In the genomic region with DNA sequence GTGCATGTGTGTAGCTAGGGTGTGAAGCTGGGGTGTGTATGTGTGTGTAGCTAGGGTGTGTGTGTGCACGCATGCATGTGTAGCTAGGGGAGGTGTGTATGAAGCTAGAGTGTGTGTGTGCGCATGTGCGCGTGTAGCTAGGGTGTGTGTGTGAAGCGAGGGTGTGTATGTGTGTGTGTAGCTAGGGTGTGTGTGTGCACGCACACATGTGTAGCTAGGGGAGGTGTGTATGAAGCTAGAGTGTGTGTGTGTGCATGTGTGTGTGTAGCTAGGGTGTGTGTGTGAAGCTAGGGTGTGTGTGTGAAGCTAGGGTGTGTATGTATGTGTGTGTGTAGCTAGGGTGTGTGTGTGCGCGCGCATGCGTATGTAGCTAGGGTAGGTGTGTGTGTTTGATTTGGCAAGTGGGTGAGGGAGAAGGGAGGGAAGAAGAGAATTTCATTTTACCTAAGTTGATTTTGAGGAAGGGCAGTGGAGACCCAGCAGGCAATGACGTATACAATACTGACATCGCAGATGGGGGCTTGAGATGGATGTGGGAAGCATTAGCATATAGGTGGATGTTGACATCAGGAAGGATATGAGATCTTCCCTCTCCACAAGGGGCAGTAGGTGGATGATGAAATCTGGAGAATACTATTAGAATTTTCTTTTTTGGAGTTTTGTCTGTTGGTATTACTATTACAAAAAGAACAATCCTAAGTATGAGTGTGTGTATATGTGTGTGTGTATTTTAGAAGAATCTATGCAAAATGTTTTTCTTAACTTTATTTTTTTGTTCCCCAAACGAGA, we compare ENCODE assay signal across 1 cellular context.
TF ChIP-seq lines count a peak whose summit lies in the region.

No MANE protein-coding gene starts in this region.

TF ChIP-seq in GM23338, 12 proteins besides CTCF, POLR2A, EP300 and RAD21 (continued from another document):
- TF ChIP-seq, protein P1, sequence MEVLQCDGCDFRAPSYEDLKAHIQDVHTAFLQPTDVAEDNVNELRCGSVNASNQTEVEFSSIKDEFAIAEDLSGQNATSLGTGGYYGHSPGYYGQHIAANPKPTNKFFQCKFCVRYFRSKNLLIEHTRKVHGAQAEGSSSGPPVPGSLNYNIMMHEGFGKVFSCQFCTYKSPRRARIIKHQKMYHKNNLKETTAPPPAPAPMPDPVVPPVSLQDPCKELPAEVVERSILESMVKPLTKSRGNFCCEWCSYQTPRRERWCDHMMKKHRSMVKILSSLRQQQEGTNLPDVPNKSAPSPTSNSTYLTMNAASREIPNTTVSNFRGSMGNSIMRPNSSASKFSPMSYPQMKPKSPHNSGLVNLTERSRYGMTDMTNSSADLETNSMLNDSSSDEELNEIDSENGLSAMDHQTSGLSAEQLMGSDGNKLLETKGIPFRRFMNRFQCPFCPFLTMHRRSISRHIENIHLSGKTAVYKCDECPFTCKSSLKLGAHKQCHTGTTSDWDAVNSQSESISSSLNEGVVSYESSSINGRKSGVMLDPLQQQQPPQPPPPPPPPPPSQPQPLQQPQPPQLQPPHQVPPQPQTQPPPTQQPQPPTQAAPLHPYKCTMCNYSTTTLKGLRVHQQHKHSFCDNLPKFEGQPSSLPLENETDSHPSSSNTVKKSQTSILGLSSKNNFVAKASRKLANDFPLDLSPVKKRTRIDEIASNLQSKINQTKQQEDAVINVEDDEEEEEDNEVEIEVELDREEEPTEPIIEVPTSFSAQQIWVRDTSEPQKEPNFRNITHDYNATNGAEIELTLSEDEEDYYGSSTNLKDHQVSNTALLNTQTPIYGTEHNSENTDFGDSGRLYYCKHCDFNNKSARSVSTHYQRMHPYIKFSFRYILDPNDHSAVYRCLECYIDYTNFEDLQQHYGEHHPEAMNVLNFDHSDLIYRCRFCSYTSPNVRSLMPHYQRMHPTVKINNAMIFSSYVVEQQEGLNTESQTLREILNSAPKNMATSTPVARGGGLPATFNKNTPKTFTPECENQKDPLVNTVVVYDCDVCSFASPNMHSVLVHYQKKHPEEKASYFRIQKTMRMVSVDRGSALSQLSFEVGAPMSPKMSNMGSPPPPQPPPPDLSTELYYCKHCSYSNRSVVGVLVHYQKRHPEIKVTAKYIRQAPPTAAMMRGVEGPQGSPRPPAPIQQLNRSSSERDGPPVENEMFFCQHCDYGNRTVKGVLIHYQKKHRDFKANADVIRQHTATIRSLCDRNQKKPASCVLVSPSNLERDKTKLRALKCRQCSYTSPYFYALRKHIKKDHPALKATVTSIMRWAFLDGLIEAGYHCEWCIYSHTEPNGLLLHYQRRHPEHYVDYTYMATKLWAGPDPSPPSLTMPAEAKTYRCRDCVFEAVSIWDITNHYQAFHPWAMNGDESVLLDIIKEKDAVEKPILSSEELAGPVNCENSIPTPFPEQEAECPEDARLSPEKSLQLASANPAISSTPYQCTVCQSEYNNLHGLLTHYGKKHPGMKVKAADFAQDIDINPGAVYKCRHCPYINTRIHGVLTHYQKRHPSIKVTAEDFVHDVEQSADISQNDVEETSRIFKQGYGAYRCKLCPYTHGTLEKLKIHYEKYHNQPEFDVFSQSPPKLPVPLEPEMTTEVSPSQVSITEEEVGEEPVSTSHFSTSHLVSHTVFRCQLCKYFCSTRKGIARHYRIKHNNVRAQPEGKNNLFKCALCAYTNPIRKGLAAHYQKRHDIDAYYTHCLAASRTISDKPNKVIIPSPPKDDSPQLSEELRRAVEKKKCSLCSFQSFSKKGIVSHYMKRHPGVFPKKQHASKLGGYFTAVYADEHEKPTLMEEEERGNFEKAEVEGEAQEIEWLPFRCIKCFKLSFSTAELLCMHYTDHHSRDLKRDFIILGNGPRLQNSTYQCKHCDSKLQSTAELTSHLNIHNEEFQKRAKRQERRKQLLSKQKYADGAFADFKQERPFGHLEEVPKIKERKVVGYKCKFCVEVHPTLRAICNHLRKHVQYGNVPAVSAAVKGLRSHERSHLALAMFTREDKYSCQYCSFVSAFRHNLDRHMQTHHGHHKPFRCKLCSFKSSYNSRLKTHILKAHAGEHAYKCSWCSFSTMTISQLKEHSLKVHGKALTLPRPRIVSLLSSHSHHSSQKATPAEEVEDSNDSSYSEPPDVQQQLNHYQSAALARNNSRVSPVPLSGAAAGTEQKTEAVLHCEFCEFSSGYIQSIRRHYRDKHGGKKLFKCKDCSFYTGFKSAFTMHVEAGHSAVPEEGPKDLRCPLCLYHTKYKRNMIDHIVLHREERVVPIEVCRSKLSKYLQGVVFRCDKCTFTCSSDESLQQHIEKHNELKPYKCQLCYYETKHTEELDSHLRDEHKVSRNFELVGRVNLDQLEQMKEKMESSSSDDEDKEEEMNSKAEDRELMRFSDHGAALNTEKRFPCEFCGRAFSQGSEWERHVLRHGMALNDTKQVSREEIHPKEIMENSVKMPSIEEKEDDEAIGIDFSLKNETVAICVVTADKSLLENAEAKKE (CRISPR knock-in tag; IDR thresholded peaks at IDR 0.05), result no peak
